Comparison of ENCODE assay signal across 9 cellular contexts in the genomic region with DNA sequence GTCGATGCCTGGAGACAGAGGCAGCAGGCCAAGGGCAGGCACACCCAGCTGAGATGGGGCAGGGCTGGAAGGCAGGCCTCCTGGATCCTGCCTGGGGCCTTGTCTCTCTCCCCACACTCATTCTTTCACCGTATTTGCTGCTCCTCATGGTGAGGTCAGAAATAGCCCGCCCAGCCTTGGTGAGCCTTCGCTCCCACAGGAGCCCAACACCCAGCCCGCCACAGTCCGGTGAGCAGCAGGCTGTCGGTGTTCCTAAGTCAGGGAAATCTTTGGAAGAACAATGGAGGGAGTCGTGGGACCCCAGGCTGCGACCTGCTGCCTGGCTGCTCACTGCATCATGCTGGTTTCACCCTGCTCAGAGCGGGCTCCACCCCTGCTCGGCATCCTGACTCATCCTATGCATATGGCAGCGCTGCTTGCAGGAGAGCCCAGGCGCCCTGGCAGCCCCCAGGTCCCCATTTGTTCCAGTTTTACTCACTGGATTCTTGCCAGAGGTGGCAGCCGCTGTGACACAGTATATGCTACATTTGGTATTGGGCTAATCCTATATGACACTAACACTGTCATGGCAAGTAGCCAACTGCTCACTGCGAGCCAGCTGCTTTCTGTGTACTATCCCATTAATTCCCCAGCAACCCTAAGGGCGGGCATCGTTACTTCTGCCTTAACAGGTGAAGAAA. TPM values are rescaled to one million over a fixed set of nuclear protein-coding genes. Genes with fewer than 3 reads are reported as not detected.
DNase-seq lines count a peak whose midpoint lies in the region; ATAC-seq and TF ChIP-seq lines count a peak whose summit lies in the region.
"Had no signal": no experiment of that assay in that cellular context is flagged by ENCODE, and none has a peak within 500 bp of the region (broad histone marks: within the 10 kb centered on the region; RNA-seq: fewer than 3 reads in every experiment).

No MANE protein-coding gene starts in this region.

- no peak overlapping the region for H3K4me3 Mint-ChIP-seq in nephron progenitor cell
- H3K4me3 Mint-ChIP-seq: activated B cell treated with CpG ODN at 0.5 μM for 24 hours had no signal

- DNase-seq in COR-L47 (lab: John Stamatoyannopoulos, UW) = peak; percentile 97
- DNase-seq in NCI-H1436 treated with DMSO at 0.1 percent for 48 hours (lab: John Stamatoyannopoulos, UW) = peak; percentile 83
- peak; percentile 74 for DNase-seq in astrocyte of the spinal cord (ENCODE audit: low read depth, low spot score)
- DNase-seq in nephron progenitor cell = no peak
- DNase-seq in GF-D8 (lab: John Stamatoyannopoulos, UW) = no peak
- DNase-seq in NK-92 (lab: John Stamatoyannopoulos, UW; ENCODE audit: unreplicated experiment) = no peak
- DNase-seq in left lobe of liver (ENCODE audit: low spot score) = no peak
- DNase-seq: activated B cell treated with CpG ODN at 0.5 μM for 24 hours had no signal

- H3K9me3 Mint-ChIP-seq in nephron progenitor cell = no peaks in the 10 kb centered on the region
- H3K9me3 Mint-ChIP-seq: activated B cell treated with CpG ODN at 0.5 μM for 24 hours had no signal

- H3K27me3 Mint-ChIP-seq in nephron progenitor cell (ENCODE audit: low read depth, poor library complexity) = no peaks in the 10 kb centered on the region
- H3K27me3 Mint-ChIP-seq: activated B cell treated with CpG ODN at 0.5 μM for 24 hours had no signal

- in situ Hi-C loops in astrocyte of the spinal cord (cut with HindIII; ENCODE audit: low sequenced_read_pairs) = no loop called here

- ATAC-seq in HG03354 (IDR thresholded peaks at IDR 0.05; ENCODE audit: poor library complexity, severe bottlenecking, unreplicated experiment) (no peak), left lobe of liver (no peak)

- H3K27ac Mint-ChIP-seq in nephron progenitor cell = peak overlapping the region; percentile 96

- H3K4me3 ChIP-seq in astrocyte of the spinal cord (ENCODE audit: low read depth, low read length) = no peak overlapping the region

- no peak for TF ChIP-seq CTCF in astrocyte of the spinal cord (IDR thresholded peaks at IDR 0.05; ENCODE audit: low read depth, low read length)
- TF ChIP-seq CTCF in nephron progenitor cell (IDR thresholded peaks at IDR 0.05) = no peak

- H3K36me3 Mint-ChIP-seq in nephron progenitor cell (ENCODE audit: low read depth) = peaks cover 40% of the 10 kb centered on the region

- H3K4me1 Mint-ChIP-seq in nephron progenitor cell = peaks cover 77% of the 10 kb centered on the region

RNA-seq across cellular contexts. Expression of a gene that starts 53.2 kb away (rescaled TPM):
- 2.5 TPM for total RNA-seq in left lobe of liver

Comparison
In these comparisons a context has a peak if more than half of its experiments do, and no peak if none do; other contexts are left out.
1. DNase-seq: peak in COR-L47 (single experiment), NCI-H1436 treated with DMSO at 0.1 percent for 48 hours (single experiment) and astrocyte of the spinal cord (single experiment); none in nephron progenitor cell (single experiment), GF-D8 (single experiment), NK-92 (single experiment) and left lobe of liver (single experiment).